ENCODE assay signal across 8 cellular contexts in genomic region chr19:49421039-49421877, GRCh38. TPM values are rescaled to one million over a fixed set of nuclear protein-coding genes. Genes with fewer than 3 reads are reported as not detected.
DNase-seq lines count a peak whose midpoint lies in the region; ATAC-seq and TF ChIP-seq lines count a peak whose summit lies in the region.

No MANE protein-coding gene starts in this region.

- H3K9me3 ChIP-seq in heart right ventricle = no peaks in the 10 kb centered on the region

- peaks cover 7 to 100% (median 95%) of the 10 kb centered on the region in 7 donors for H3K27me3 ChIP-seq in heart right ventricle

- H3K4me3 Mint-ChIP-seq in activated naive CD4-positive, alpha-beta T cell treated with anti-CD3 and anti-CD28 coated beads, Interleukin-2, amount 10 ng/mL, durations not matched to agents 7 days and 5 days = peak overlapping the region; percentile 27

- WGBS in heart right ventricle, 2 donors = 8 to 9% methylated on average over 48 of the region's 48 CpGs

- TF ChIP-seq CTCF in heart right ventricle (IDR thresholded peaks at IDR 0.05) = no peak

- H3K4me3 ChIP-seq in heart right ventricle = peak overlapping the region in 6 of 10 donors; percentile 10 to 38 (median 29)

- peaks cover 100% of the 10 kb centered on the region for H3K27me3 Mint-ChIP-seq in activated naive CD4-positive, alpha-beta T cell treated with anti-CD3 and anti-CD28 coated beads, Interleukin-2, amount 10 ng/mL, durations not matched to agents 7 days and 5 days

- DNase-seq in DMS53 (lab: John Stamatoyannopoulos, UW) = peak; percentile 62
- no peak for DNase-seq in DMS53 treated with DMSO at 0.1 percent for 48 hours (lab: John Stamatoyannopoulos, UW; ENCODE audit: unreplicated experiment)
- DNase-seq in NCI-H2227 treated with DMSO at 0.1 percent for 48 hours (lab: John Stamatoyannopoulos, UW) = peak; percentile 78
- DNase-seq in activated naive CD4-positive, alpha-beta T cell treated with anti-CD3 and anti-CD28 coated beads, Interleukin-2, amount 10 ng/mL, durations not matched to agents 7 days and 5 days = peak; percentile 76
- DNase-seq in heart right ventricle = peak; percentile 67 to 73
- peak; percentile 77 for DNase-seq in sciatic nerve (ENCODE audit: low spot score)
- DNase-seq in hippocampal formation (lab: John Stamatoyannopoulos, UW) = no peak

- ATAC-seq in heart right ventricle (peak; percentile 60 to 86 (median 76)), sciatic nerve (peak; percentile 80), HG03469 (IDR thresholded peaks at IDR 0.05; ENCODE audit: unreplicated experiment) (no peak)

- no peaks in the 10 kb centered on the region for H3K36me3 Mint-ChIP-seq in activated naive CD4-positive, alpha-beta T cell treated with anti-CD3 and anti-CD28 coated beads, Interleukin-2, amount 10 ng/mL, durations not matched to agents 7 days and 5 days

- H3K36me3 ChIP-seq in heart right ventricle = no peaks in the 10 kb centered on the region

- peaks cover 53% of the 10 kb centered on the region for H3K4me1 Mint-ChIP-seq in activated naive CD4-positive, alpha-beta T cell treated with anti-CD3 and anti-CD28 coated beads, Interleukin-2, amount 10 ng/mL, durations not matched to agents 7 days and 5 days

- intact Hi-C loops in heart right ventricle (cut with DNase I) (no loop called here), sciatic nerve (cut with DNase I) (no loop called here)

- no peak overlapping the region for H3K27ac ChIP-seq in heart right ventricle

- H3K4me1 ChIP-seq in heart right ventricle = peaks cover 5 to 38% (median 30%) of the 10 kb centered on the region in 9 donors

- CTCF ChIA-PET in activated naive CD4-positive, alpha-beta T cell treated with anti-CD3 and anti-CD28 coated beads, Interleukin-2, amount 10 ng/mL, durations not matched to agents 7 days and 5 days (lab: Charles Lee) = interaction anchor here (0.8 to 2.1 kb wide), 7 partner anchors 10 to 30 kb away, joined by 3 to 8 read pairs (median 4); partner anchors contain the start of gene SLC17A7

- peak overlapping the region; percentile 44 for H3K27ac Mint-ChIP-seq in activated naive CD4-positive, alpha-beta T cell treated with anti-CD3 and anti-CD28 coated beads, Interleukin-2, amount 10 ng/mL, durations not matched to agents 7 days and 5 days

- H3K9me3 Mint-ChIP-seq in activated naive CD4-positive, alpha-beta T cell treated with anti-CD3 and anti-CD28 coated beads, Interleukin-2, amount 10 ng/mL, durations not matched to agents 7 days and 5 days = no peaks in the 10 kb centered on the region

RNA-seq across cellular contexts. Expression of gene PTH2, which starts 2.0 kb away (rescaled TPM):
- not detected for total RNA-seq in heart right ventricle
- polyA plus RNA-seq in heart right ventricle = not detected
- not detected for total RNA-seq in sciatic nerve

RNA-seq across cellular contexts. Expression of gene GFY, which starts 3.9 kb away (rescaled TPM):
- total RNA-seq in heart right ventricle (not detected), sciatic nerve (not detected)
- polyA plus RNA-seq in heart right ventricle = under 1 TPM in 1 of 2 donors, not detected in 1; 0.13 TPM

RNA-seq across cellular contexts. Expression of gene SLC17A7, which starts 20.1 kb away (rescaled TPM):
- total RNA-seq in heart right ventricle (1 to 10 TPM in 4 of 10 donors, under 1 TPM in 6; 0.17 to 2.3 (median 0.86) TPM), sciatic nerve (3.8 TPM)
- 1 to 10 TPM in 1 of 2 donors, under 1 TPM in 1; 0.88 to 2.0 TPM for polyA plus RNA-seq in heart right ventricle

RNA-seq across cellular contexts. Expression of gene PIH1D1, which starts 30.4 kb away (rescaled TPM):
- total RNA-seq in heart right ventricle (10 to 100 TPM; 15.7 to 42.1 (median 25.7) TPM), sciatic nerve (73.2 TPM)
- 10 to 100 TPM; 32.5 to 60.0 TPM for polyA plus RNA-seq in heart right ventricle

RNA-seq across cellular contexts. Expression of gene ALDH16A1, which starts 31.8 kb away (rescaled TPM):
- total RNA-seq in heart right ventricle (10 to 100 TPM in 3 of 10 donors, 1 to 10 TPM in 7; 4.4 to 14.9 (median 7.4) TPM), sciatic nerve (23.0 TPM)
- 10 to 100 TPM; 17.8 to 19.9 TPM for polyA plus RNA-seq in heart right ventricle

Comparison
In these comparisons a context has a peak if more than half of its experiments do, and no peak if none do; other contexts are left out.
1. DNase-seq: peak in DMS53 (single experiment), NCI-H2227 treated with DMSO at 0.1 percent for 48 hours (single experiment), activated naive CD4-positive, alpha-beta T cell treated with anti-CD3 and anti-CD28 coated beads, Interleukin-2, amount 10 ng/mL, durations not matched to agents 7 days and 5 days (single experiment), heart right ventricle (2 of 2) and sciatic nerve (single experiment); none in DMS53 treated with DMSO at 0.1 percent for 48 hours (single experiment) and hippocampal formation (0 of 2).